Comparison of ENCODE assay signal across 21 cellular contexts in the genomic region with DNA sequence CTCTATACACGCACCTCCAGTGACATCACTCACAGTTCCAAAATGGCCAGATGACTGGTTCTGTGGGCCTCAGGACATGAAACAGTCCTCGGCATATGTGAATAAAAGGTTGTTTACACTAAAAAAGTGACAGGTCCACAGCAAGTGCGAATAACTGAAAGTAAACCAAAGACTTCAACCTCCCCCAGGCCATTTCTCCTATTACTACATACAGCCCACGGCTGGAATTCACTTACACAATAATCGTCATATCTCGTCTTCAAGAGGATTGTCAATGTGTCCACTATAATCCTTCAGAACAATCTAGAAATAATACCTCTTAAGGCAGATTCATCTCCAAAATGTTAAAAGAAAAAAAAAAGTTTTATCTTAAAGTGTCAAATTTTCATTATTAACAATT. TPM values are rescaled to one million over a fixed set of nuclear protein-coding genes. Genes with fewer than 3 reads are reported as not detected.
DNase-seq lines count a peak whose midpoint lies in the region; ATAC-seq and TF ChIP-seq lines count a peak whose summit lies in the region.
"Had no signal": no experiment of that assay in that cellular context is flagged by ENCODE, and none has a peak within 500 bp of the region (broad histone marks: within the 10 kb centered on the region; RNA-seq: fewer than 3 reads in every experiment).

No MANE protein-coding gene starts in this region.

- no peaks in the 10 kb centered on the region for H3K36me3 Mint-ChIP-seq in activated naive CD4-positive, alpha-beta T cell treated with anti-CD3 and anti-CD28 coated beads, Interleukin-2, amount 10 ng/mL, durations not matched to agents 7 days and 5 days
- peaks cover 2% of the 10 kb centered on the region for H3K36me3 Mint-ChIP-seq in activated B cell treated with CpG ODN at 0.5 μM for 24 hours (ENCODE audit: low read depth)
- no peaks in the 10 kb centered on the region for H3K36me3 Mint-ChIP-seq in immature natural killer cell
- H3K36me3 Mint-ChIP-seq in progenitor cell of endocrine pancreas (ENCODE audit: insufficient read depth): no peaks in the 10 kb centered on the region
- H3K36me3 Mint-ChIP-seq: activated CD8-positive, alpha-beta memory T cell treated with anti-CD3 and anti-CD28 coated beads, Interleukin-2, amount 10 ng/mL, durations not matched to agents 7 days and 5 days had no signal

- TF ChIP-seq CTCF in activated B cell treated with CpG ODN at 0.5 μM for 24 hours (IDR thresholded peaks at IDR 0.05) (no peak), progenitor cell of endocrine pancreas (IDR thresholded peaks at IDR 0.05; ENCODE audit: unreplicated experiment) (no peak), GM20000 (IDR thresholded peaks at IDR 0.05; ENCODE audit: extremely low read depth, missing control alignments) (no peak)

- H3K9me3 Mint-ChIP-seq in activated naive CD4-positive, alpha-beta T cell treated with anti-CD3 and anti-CD28 coated beads, Interleukin-2, amount 10 ng/mL, durations not matched to agents 7 days and 5 days: no peaks in the 10 kb centered on the region
- H3K9me3 Mint-ChIP-seq in activated B cell treated with CpG ODN at 0.5 μM for 24 hours (no peaks in the 10 kb centered on the region), immature natural killer cell (no peaks in the 10 kb centered on the region), progenitor cell of endocrine pancreas (ENCODE audit: low read depth) (no peaks in the 10 kb centered on the region)
- H3K9me3 Mint-ChIP-seq: stimulated activated memory B cell treated with anti-CD40 and anti-IgM and Interleukin-4, amounts not matched to agents 10 μg/mL and 1 μg/mL and 100 μg/mL, for 72 hours had no signal

- peak overlapping the region; percentile 38 for H3K27ac Mint-ChIP-seq in activated naive CD4-positive, alpha-beta T cell treated with anti-CD3 and anti-CD28 coated beads, Interleukin-2, amount 10 ng/mL, durations not matched to agents 7 days and 5 days
- peak overlapping the region; percentile 53 for H3K27ac Mint-ChIP-seq in activated B cell treated with CpG ODN at 0.5 μM for 24 hours
- peak overlapping the region in 3 of 6 donors; percentile 21 to 54 (median 30) for H3K27ac Mint-ChIP-seq in immature natural killer cell
- H3K27ac Mint-ChIP-seq in progenitor cell of endocrine pancreas: no peak overlapping the region
- H3K27ac Mint-ChIP-seq: activated CD8-positive, alpha-beta memory T cell treated with anti-CD3 and anti-CD28 coated beads, Interleukin-2, amount 10 ng/mL, durations not matched to agents 7 days and 5 days; stimulated activated memory B cell treated with anti-CD40 and anti-IgM and Interleukin-4, amounts not matched to agents 10 μg/mL and 1 μg/mL and 100 μg/mL, for 72 hours had no signal

- H3K27me3 Mint-ChIP-seq in activated naive CD4-positive, alpha-beta T cell treated with anti-CD3 and anti-CD28 coated beads, Interleukin-2, amount 10 ng/mL, durations not matched to agents 7 days and 5 days: peaks cover 26% of the 10 kb centered on the region
- H3K27me3 Mint-ChIP-seq in activated B cell treated with CpG ODN at 0.5 μM for 24 hours (no peaks in the 10 kb centered on the region), immature natural killer cell (ENCODE audit: low read depth in 3 of 3) (peaks cover 0 to 8% (median 5%) of the 10 kb centered on the region in 3 donors), progenitor cell of endocrine pancreas (no peaks in the 10 kb centered on the region)
- H3K27me3 Mint-ChIP-seq: stimulated activated memory B cell treated with anti-CD40 and anti-IgM and Interleukin-4, amounts not matched to agents 10 μg/mL and 1 μg/mL and 100 μg/mL, for 72 hours had no signal

- intact Hi-C loops in activated B cell treated with CpG ODN at 0.5 μM for 24 hours (cut with micrococcal nuclease): no loop called here

- POLR2A ChIA-PET in activated B cell treated with CpG ODN at 0.5 μM for 24 hours (lab: Charles Lee): no interaction called here

- peaks cover 25% of the 10 kb centered on the region for H3K4me1 Mint-ChIP-seq in activated naive CD4-positive, alpha-beta T cell treated with anti-CD3 and anti-CD28 coated beads, Interleukin-2, amount 10 ng/mL, durations not matched to agents 7 days and 5 days
- H3K4me1 Mint-ChIP-seq in activated B cell treated with CpG ODN at 0.5 μM for 24 hours (peaks cover 38% of the 10 kb centered on the region), immature natural killer cell (peaks cover 18 to 39% of the 10 kb centered on the region in 2 donors), progenitor cell of endocrine pancreas (ENCODE audit: low read depth) (peaks cover 17% of the 10 kb centered on the region)

- peak overlapping the region; percentile 40 for H3K4me3 Mint-ChIP-seq in activated naive CD4-positive, alpha-beta T cell treated with anti-CD3 and anti-CD28 coated beads, Interleukin-2, amount 10 ng/mL, durations not matched to agents 7 days and 5 days
- H3K4me3 Mint-ChIP-seq in activated B cell treated with CpG ODN at 0.5 μM for 24 hours (peak overlapping the region; percentile 48), immature natural killer cell (peak overlapping the region; percentile 22 to 90 (median 53)), progenitor cell of endocrine pancreas (ENCODE audit: low read depth) (peak overlapping the region; percentile 83)
- H3K4me3 Mint-ChIP-seq: activated CD8-positive, alpha-beta memory T cell treated with anti-CD3 and anti-CD28 coated beads, Interleukin-2, amount 10 ng/mL, durations not matched to agents 7 days and 5 days; stimulated activated memory B cell treated with anti-CD40 and anti-IgM and Interleukin-4, amounts not matched to agents 10 μg/mL and 1 μg/mL and 100 μg/mL, for 72 hours had no signal

- DNase-seq in activated naive CD4-positive, alpha-beta T cell treated with anti-CD3 and anti-CD28 coated beads, Interleukin-2, amount 10 ng/mL, durations not matched to agents 7 days and 5 days: no peak
- no peak for DNase-seq in activated naive CD4-positive, alpha-beta T cell (lab: John Stamatoyannopoulos, UW)
- no peak for DNase-seq in activated B cell treated with CpG ODN at 0.5 μM for 24 hours
- no peak for DNase-seq in immature natural killer cell
- DNase-seq in progenitor cell of endocrine pancreas (ENCODE audit: low spot score, unreplicated experiment): no peak
- no peak for DNase-seq in EL
- DNase-seq in GM20000 (ENCODE audit: low spot score): no peak
- DNase-seq: activated CD4-positive, CD25-positive, alpha-beta regulatory T cell; activated CD8-positive, alpha-beta memory T cell treated with anti-CD3 and anti-CD28 coated beads, Interleukin-2, amount 10 ng/mL, durations not matched to agents 7 days and 5 days; activated effector memory CD4-positive, alpha-beta T cell treated with Interleukin-2 at 50 U/mL for 16 hours; anterior cingulate cortex; central memory CD4-positive, alpha-beta T cell; DMS53; dorsolateral prefrontal cortex; NCI-H187; SK-N-SH; stimulated activated CD4-positive, alpha-beta T cell treated with anti-CD3 and anti-CD28 coated beads, Interleukin-1b, Interleukin-23, amount 100 ng/mL, for 48 hours; T1000 had no signal

- CTCF ChIA-PET in activated naive CD4-positive, alpha-beta T cell treated with anti-CD3 and anti-CD28 coated beads, Interleukin-2, amount 10 ng/mL, durations not matched to agents 7 days and 5 days (lab: Charles Lee): no interaction called here
- CTCF ChIA-PET in activated B cell treated with CpG ODN at 0.5 μM for 24 hours (lab: Charles Lee): interaction anchor here (1.6 kb wide), 1 partner anchor 65 kb away, joined by 3 read pairs; no protein-coding TSS in a partner anchor

- ATAC-seq in activated B cell treated with CpG ODN at 0.5 μM for 24 hours (ENCODE audit: low read depth): no peak
- no peak for ATAC-seq in HG03175 (IDR thresholded peaks at IDR 0.05; ENCODE audit: unreplicated experiment)
- ATAC-seq: activated CD8-positive, alpha-beta memory T cell treated with anti-CD3 and anti-CD28 coated beads, Interleukin-2, amount 10 ng/mL, durations not matched to agents 7 days and 5 days; left lobe of liver; stimulated activated memory B cell treated with anti-CD40 and anti-IgM and Interleukin-4, amounts not matched to agents 10 μg/mL and 1 μg/mL and 100 μg/mL, for 72 hours had no signal

RNA-seq across cellular contexts. Expression of gene PRDM15, which starts 1.9 kb away (rescaled TPM):
- total RNA-seq in activated B cell treated with CpG ODN at 0.5 μM for 24 hours (12.8 and 13.6 TPM in 2 replicates), progenitor cell of endocrine pancreas (14.0 and 16.2 TPM in 2 replicates)
- 1 to 10 TPM in 2 of 3 donors, not detected in 1; 1.3 to 3.5 TPM for polyA plus RNA-seq in immature natural killer cell
